Comparison of ENCODE assay signal across 14 cellular contexts in genomic region chr5:158967566-158967965, GRCh38.
DNase-seq lines count a peak whose midpoint lies in the region; ATAC-seq, FAIRE-seq and TF ChIP-seq lines count a peak whose summit lies in the region.
"Had no signal": no experiment of that assay in that cellular context is flagged by ENCODE, and none has a peak within 500 bp of the region (broad histone marks: within the 10 kb centered on the region; RNA-seq: fewer than 3 reads in every experiment).

No MANE protein-coding gene starts in this region.

- intact Hi-C loops in uterus (cut with DNase I; ENCODE audit: low total_unique reads) (no loop called here), CD14-positive monocyte (cut with micrococcal nuclease) (no loop called here)

- no peak overlapping the region for H3K27ac Mint-ChIP-seq in CD14-positive monocyte

- CTCF ChIA-PET in A549 (lab: Yijun Ruan, JAX) (interaction anchor here (0.5 to 2.0 kb wide), 4 partner anchors 11 to 272 kb away, joined by 3 to 8 read pairs (median 3); no protein-coding TSS in a partner anchor), HEK293 (lab: Yijun Ruan, JAX) (no interaction called here), RWPE1 (lab: Yijun Ruan, JAX) (no interaction called here)

- H3K27me3 ChIP-seq in uterus: no peaks in the 10 kb centered on the region

- H3K27me3 Mint-ChIP-seq in CD14-positive monocyte (ENCODE audit: low read depth in 3 of 3): peaks cover 2 to 4% (median 2%) of the 10 kb centered on the region in 3 donors

- H3K27ac ChIP-seq in A549 (peak overlapping the region; percentile 28 to 31; a peak in 3 of 6 replicates), HEK293 (ENCODE audit: extremely low read depth, low read depth, low read length) (no peak overlapping the region), RWPE1 (no peak overlapping the region), uterus (peak overlapping the region in 1 of 2 donors; percentile 26)

- no peak for TF ChIP-seq CTCF in A549 (IDR thresholded peaks at IDR 0.05)
- TF ChIP-seq CTCF in HEK293 (tag by site-specific recombination; IDR thresholded peaks at IDR 0.05): no peak
- no peak for TF ChIP-seq CTCF in RWPE1 (conservative IDR thresholded peaks at IDR 0.05; ENCODE audit: low read depth)
- TF ChIP-seq CTCF in foreskin fibroblast (IDR thresholded peaks at IDR 0.05; ENCODE audit: low read depth, low read length): no peak
- no peak for TF ChIP-seq CTCF in uterus (IDR thresholded peaks at IDR 0.05)
- no peak for TF ChIP-seq CTCF in CD14-positive monocyte (IDR thresholded peaks at IDR 0.05)

- no peaks in the 10 kb centered on the region for H3K36me3 Mint-ChIP-seq in CD14-positive monocyte

- H3K4me2 ChIP-seq in A549: peak overlapping the region; percentile 47

- no peak for FAIRE-seq in A549 (lab: Jason Lieb, UNC)
- FAIRE-seq: islet of Langerhans had no signal

- DNase-seq in A549 (ENCODE audit: low read depth in 1 of 2, low spot score in 1 of 2): peak in 1 of 2 experiments; percentile 51
- DNase-seq in RWPE1 (ENCODE audit: low spot score): peak; percentile 70
- peak; percentile 84 to 93 for DNase-seq in foreskin fibroblast
- DNase-seq in uterus: no peak
- DNase-seq in CD14-positive monocyte (ENCODE audit: low spot score): no peak
- DNase-seq in T1000 (lab: John Stamatoyannopoulos, UW): no peak
- DNase-seq in activated CD4-positive, alpha-beta T cell treated with anti-CD3 and anti-CD28 coated beads for 48 hours: no peak
- DNase-seq: aorta; NCI-H526; stimulated activated CD4-positive, alpha-beta T cell treated with anti-CD3 and anti-CD28 coated beads, Interleukin-12 subunit alpha, Interleukin-12 subunit beta, amount 100 ng/mL, for 4 hours had no signal

- H3K4me3 Mint-ChIP-seq in CD14-positive monocyte: peak overlapping the region in 1 of 2 donors; percentile 14
- H3K4me3 Mint-ChIP-seq: nephron had no signal

- peaks cover 19% of the 10 kb centered on the region for H3K4me1 ChIP-seq in A549
- H3K4me1 ChIP-seq in HEK293 (ENCODE audit: control insufficient read depth, insufficient read depth, low read length): peaks cover 5% of the 10 kb centered on the region
- no peaks in the 10 kb centered on the region for H3K4me1 ChIP-seq in uterus
- H3K4me1 ChIP-seq: HAP-1 had no signal

- no peak overlapping the region for H3K4me3 ChIP-seq in A549
- no peak overlapping the region for H3K4me3 ChIP-seq in HEK293 (ENCODE audit: low read depth, low read length)
- no peak overlapping the region for H3K4me3 ChIP-seq in foreskin fibroblast (ENCODE audit: low read depth in 1 of 2, low read length in 2 of 2)
- H3K4me3 ChIP-seq in uterus: no peak overlapping the region
- H3K4me3 ChIP-seq: HAP-1 had no signal

- no peaks in the 10 kb centered on the region for H3K9me3 ChIP-seq in A549
- no peaks in the 10 kb centered on the region for H3K9me3 ChIP-seq in HEK293 (ENCODE audit: control insufficient read depth, insufficient read depth, low read depth, low read length)
- H3K9me3 ChIP-seq in uterus: no peaks in the 10 kb centered on the region
- H3K9me3 ChIP-seq: HAP-1 had no signal

- TF ChIP-seq RAD21 in A549 (conservative IDR thresholded peaks at IDR 0.05 in 1 of 2, IDR thresholded peaks at IDR 0.05 in 1 of 2): no peak; a peak in 1 of 5 replicates

- peak; percentile 76 to 80; a peak in 5 of 6 replicates for ATAC-seq in A549

- no peaks in the 10 kb centered on the region for H3K36me3 ChIP-seq in HEK293 (ENCODE audit: control insufficient read depth in 2 of 2, insufficient read depth in 1 of 2, low read length in 2 of 2)
- H3K36me3 ChIP-seq in uterus: peaks cover 0 to 2% of the 10 kb centered on the region in 2 donors
- H3K36me3 ChIP-seq: HAP-1 had no signal

- POLR2A ChIA-PET in A549 (lab: Yijun Ruan, JAX): no interaction called here
- POLR2A ChIA-PET in HEK293 (lab: Yijun Ruan, JAX): no interaction called here
- POLR2A ChIA-PET in RWPE1 (lab: Yijun Ruan, JAX; ENCODE audit: low non-redundant PET): no interaction called here

- WGBS in A549 (ENCODE audit: missing lambda C conversion rate): 48% methylated on average over 2 of the region's 2 CpGs

- peaks cover 12% of the 10 kb centered on the region for H3K4me1 Mint-ChIP-seq in CD14-positive monocyte

- H3K9me3 Mint-ChIP-seq in CD14-positive monocyte: peaks cover 0 to 1% (median 0%) of the 10 kb centered on the region in 7 donors
- H3K9me3 Mint-ChIP-seq: nephron had no signal

- no peak; a peak in 1 of 5 replicates for TF ChIP-seq EP300 in A549 (IDR thresholded peaks at IDR 0.05)

- TF ChIP-seq POLR2A in A549 (IDR thresholded peaks at IDR 0.05; ENCODE audit: low read length): no peak
- TF ChIP-seq POLR2A in uterus (IDR thresholded peaks at IDR 0.05): no peak

TF ChIP-seq in A549, 52 proteins besides CTCF, POLR2A, EP300 and RAD21 (continues in another document):
- TF ChIP-seq CEBPB (IDR thresholded peaks at IDR 0.05) (peak; percentile 9 to 30; a peak in 2 of 4 replicates), JUNB (IDR thresholded peaks at IDR 0.05) (peak; percentile 71; the same call in 1 of the 2 replicates), HMGXB4 (CRISPR knock-in tag; IDR thresholded peaks at IDR 0.05; ENCODE audit: borderline replicate concordance) (no peak), CBX8 (IDR thresholded peaks at IDR 0.05) (no peak), ESRRA (IDR thresholded peaks at IDR 0.05; ENCODE audit: borderline replicate concordance, low read length) (no peak), ATOH8 (CRISPR knock-in tag; IDR thresholded peaks at IDR 0.05; ENCODE audit: low read depth) (no peak), CHD2 (IDR thresholded peaks at IDR 0.05; ENCODE audit: low read length, partially characterized antibody) (no peak)

TF ChIP-seq in HEK293, 187 proteins besides CTCF, POLR2A, EP300 and RAD21:
- TF ChIP-seq ZNF335 (tag by site-specific recombination; conservative IDR thresholded peaks at IDR 0.05) (0 out of 2 replicates have a peak, but pooled peaks have one; percentile 13), MZF1 (tag by site-specific recombination; IDR thresholded peaks at IDR 0.05; ENCODE audit: borderline replicate concordance) (peak; percentile 35; the same call in 1 of the 2 replicates), SCRT2 (tag by site-specific recombination; IDR thresholded peaks at IDR 0.05) (peak; percentile 84), SALL2 (tag by site-specific recombination; IDR thresholded peaks at IDR 0.05; ENCODE audit: borderline replicate concordance) (no peak)
TF ChIP-seq in HEK293: peak in this region for 3.

Comparison
In these comparisons a context has a peak if more than half of its experiments do, and no peak if none do; other contexts are left out.
1. DNase-seq: peak in RWPE1 (single experiment) and foreskin fibroblast (2 of 2); none in uterus (0 of 2), CD14-positive monocyte (single experiment), T1000 (single experiment) and activated CD4-positive, alpha-beta T cell treated with anti-CD3 and anti-CD28 coated beads for 48 hours (single experiment).
2. H3K27ac ChIP-seq: peak in A549 (2 of 2); none in HEK293 (single experiment) and RWPE1 (single experiment).